8 cellular contexts compared by ENCODE assay signal in genomic region chr22:36180038-36180880, GRCh38. TPM values are rescaled to one million over a fixed set of nuclear protein-coding genes. Genes with fewer than 3 reads are reported as not detected.
DNase-seq lines count a peak whose midpoint lies in the region; ATAC-seq, FAIRE-seq and TF ChIP-seq lines count a peak whose summit lies in the region.

No MANE protein-coding gene starts in this region.

- 38% methylated on average over 22 of the region's 22 CpGs for WGBS in GM12878 (ENCODE audit: insufficient coverage, insufficient replicate concordance, low lambda C conversion rate, missing lambda C conversion rate)
- WGBS in spleen, 5 donors, result 50 to 58% (median 54%) methylated on average over 10 to 22 of the region's 22 CpGs

- POLR2A ChIA-PET in GM12878 (lab: Charles Lee), result no interaction called here

- FAIRE-seq in GM12878 (lab: Jason Lieb, UNC), result peak; percentile 93

- H4K20me1 ChIP-seq in GM12878 (ENCODE audit: control insufficient read depth, insufficient read depth), result no peaks in the 10 kb centered on the region

- H3K36me3 ChIP-seq in GM12878 (ENCODE audit: control insufficient read depth in 2 of 2, insufficient read depth in 2 of 2, low read length in 1 of 2) (no peaks in the 10 kb centered on the region), spleen (no peaks in the 10 kb centered on the region)

- no peaks in the 10 kb centered on the region for H3K79me2 ChIP-seq in GM12878 (ENCODE audit: control insufficient read depth, insufficient read depth, low read length)

- no peak overlapping the region for H3K9ac ChIP-seq in GM12878 (ENCODE audit: control insufficient read depth, insufficient read depth, low read length)

- no peak for TF ChIP-seq EP300 in GM12878 (IDR thresholded peaks at IDR 0.05; ENCODE audit: borderline replicate concordance in 1 of 2, control insufficient read depth in 1 of 2, low read depth in 2 of 2, low read length in 2 of 2)

- no peaks in the 10 kb centered on the region for H3K9me3 ChIP-seq in GM12878 (replicated peaks; ENCODE audit: control insufficient read depth, insufficient read depth, low read length)
- no peaks in the 10 kb centered on the region for H3K9me3 ChIP-seq in spleen

- TF ChIP-seq POLR2A in GM12878 (IDR thresholded peaks at IDR 0.05; ENCODE audit: low read depth, low read length) (no peak), spleen (IDR thresholded peaks at IDR 0.05) (no peak)

- ATAC-seq in GM12878 (peak; percentile 100), GM19324 (IDR thresholded peaks at IDR 0.05; ENCODE audit: low FRiP score, unreplicated experiment) (no peak)

- H2AFZ ChIP-seq in GM12878 (ENCODE audit: control insufficient read depth, low read depth, low read length), result peak overlapping the region; percentile 24; the same call in 1 of the 2 replicates

- no peak overlapping the region for H3K4me2 ChIP-seq in GM12878 (ENCODE audit: control insufficient read depth, insufficient read depth)

- H3K27ac ChIP-seq in GM12878 (ENCODE audit: control insufficient read depth, insufficient read depth), result no peak overlapping the region
- H3K27ac ChIP-seq in spleen, result no peak overlapping the region

- intact Hi-C loops in GM12878 (cut with micrococcal nuclease; ENCODE audit: unreplicated experiment), result loop anchor here (1.0 kb wide), 1 partner anchor 35 kb away; no protein-coding TSS in a partner anchor
- intact Hi-C loops in spleen (cut with DNase I; ENCODE audit: low total_unique reads), result loop anchor here (10.0 kb wide), 1 partner anchor 305 kb away; the partner anchor contains the start of gene TXN2

- no peaks in the 10 kb centered on the region for H3K27me3 ChIP-seq in GM12878 (replicated peaks in 1 of 2; ENCODE audit: control insufficient read depth in 2 of 2, insufficient read depth in 2 of 2, low read length in 1 of 2)
- H3K27me3 ChIP-seq in spleen (replicated peaks in 1 of 7), result no peaks in the 10 kb centered on the region

- TF ChIP-seq RAD21 in GM12878 (IDR thresholded peaks at IDR 0.05; ENCODE audit: insufficient read depth, low read depth, low read length), result peak; percentile 86

- CTCF ChIA-PET in GM12878 (lab: Yijun Ruan, JAX), result interaction anchor here (0.6 to 7.4 kb wide), 21 partner anchors 9 to 249 kb away, joined by 3 to 150 read pairs (median 5); partner anchors contain the start of genes APOL2 and APOL3

- BruUV-seq in GM12878 (replicated peaks; lab: Mats Ljungman, UMichigan), result no TSS peak

- peak; percentile 86 for DNase-seq in ELF-1 (ENCODE audit: low read depth, low spot score)
- DNase-seq in UCSD-AML1 (lab: John Stamatoyannopoulos, UW; ENCODE audit: unreplicated experiment), result peak; percentile 73
- DNase-seq in GM12878 (ENCODE audit: low read depth, low spot score), result no peak
- peak; percentile 62 for DNase-seq in iPS DF 4.7 (ENCODE audit: extremely low read depth, low spot score)
- peak; percentile 95 for DNase-seq in spleen
- DNase-seq in NCI-H2107 treated with DMSO at 0.1 percent for 48 hours (lab: John Stamatoyannopoulos, UW; ENCODE audit: unreplicated experiment), result no peak

- SMC1A ChIA-PET in GM12878 (lab: Charles Lee; ENCODE audit: uncharacterized antibody, unreplicated experiment), result interaction anchor here (0.7 to 11.2 kb wide), 11 partner anchors 19 to 249 kb away, joined by 3 to 154 read pairs (median 3); partner anchors contain the start of genes APOL3 and APOL4

- RAD21 ChIA-PET in GM12878 (lab: Charles Lee; ENCODE audit: unreplicated experiment), result interaction anchor here (1.4 to 5.0 kb wide), 6 partner anchors 19 to 327 kb away, joined by 3 to 71 read pairs (median 8); partner anchors contain the start of genes APOL3 and FOXRED2

- H3K4me1 ChIP-seq in GM12878 (ENCODE audit: control insufficient read depth, insufficient read depth, low read length) (no peaks in the 10 kb centered on the region), spleen (peaks cover 0 to 15% (median 12%) of the 10 kb centered on the region in 6 donors)

- H3K4me3 ChIP-seq in GM12878, result no peak overlapping the region
- no peak overlapping the region for H3K4me3 ChIP-seq in spleen

- in situ Hi-C loops in GM12878 (cut with MboI), result loop anchor here (5.0 kb wide), 1 partner anchor 38 kb away; no protein-coding TSS in a partner anchor

- peak; percentile 74 for TF ChIP-seq CTCF in LNCAP (IDR thresholded peaks at IDR 0.05)
- TF ChIP-seq CTCF in GM12878 (IDR thresholded peaks at IDR 0.05 in 2 of 3, conservative IDR thresholded peaks at IDR 0.05 in 1 of 3; ENCODE audit: control insufficient read depth in 2 of 3, extremely low read depth in 1 of 3, insufficient read depth in 1 of 3, low read depth in 3 of 3, low read length in 3 of 3), result peak; percentile 90 to 91 (median 91)
- TF ChIP-seq CTCF in spleen (IDR thresholded peaks at IDR 0.05 in 8 of 11, conservative IDR thresholded peaks at IDR 0.05 in 3 of 11), result peak; percentile 68 to 94 (median 90)

TF ChIP-seq in GM12878, 131 proteins besides CTCF, POLR2A, EP300 and RAD21 (continues in another document):
- TF ChIP-seq CEBPB (IDR thresholded peaks at IDR 0.05; ENCODE audit: borderline replicate concordance in 1 of 2, low read depth in 2 of 2, low read length in 2 of 2) (no peak), USF2 (IDR thresholded peaks at IDR 0.05; ENCODE audit: borderline replicate concordance, low read depth, low read length) (no peak)

RNA-seq across cellular contexts. Expression of gene APOL3, which starts 19.7 kb away (rescaled TPM):
- total RNA-seq in GM12878 (2013; cell fraction: nucleolus; rRNA removed), result 65.5 and 77.0 TPM in 2 replicates
- 66.8 and 66.9 TPM in 2 replicates for total RNA-seq in GM12878 (2014; rRNA removed)
- 51.7 and 53.4 TPM in 2 replicates for total RNA-seq in GM12878 (2014; rRNA removed; fragmentation: Illumina TruSeq; extraction: Trizol)
- 50.6 and 56.9 TPM in 2 replicates for total RNA-seq in GM12878 (2021)
- polyA plus RNA-seq in GM12878 (2011; ENCODE audit: low read depth), result 23.9 TPM
- 48.6 and 52.4 TPM in 2 replicates for polyA plus RNA-seq in GM12878 (2011; rRNA removed)
- 58.4 and 58.6 TPM in 2 replicates for polyA plus RNA-seq in GM12878 (2011; cell fraction: cytosol; rRNA removed)
- polyA plus RNA-seq in GM12878 (2011; cell fraction: nucleus; rRNA removed), result 53.1 and 75.8 TPM in 2 replicates
- polyA plus RNA-seq in GM12878 (2012), result 27.5 and 31.6 TPM in 2 replicates
- 62.4 and 63.1 TPM in 2 replicates for polyA plus RNA-seq in GM12878 (2014; fragmentation: Illumina TruSeq; extraction: Trizol)
- 10 to 100 TPM in 1 of 2 experiments, 1 to 10 TPM in 1; 6.9 to 33.7 TPM for polyA plus RNA-seq in GM12878 (2014; fragmentation: Nextera tagmentation; extraction: Ambion mirVana)
- polyA plus RNA-seq in GM12878 (2014; rRNA removed), result 42.9 and 44.5 TPM in 2 replicates
- 10 to 100 TPM; 21.1 to 23.3 TPM for polyA plus RNA-seq in GM12878 (2016; fragmentation: Nextera tagmentation; extraction: Ambion mirVana)
- 72.4 and 88.2 TPM in 2 replicates for polyA minus RNA-seq in GM12878 (2011; rRNA and poly(A)+ RNA removed)
- polyA minus RNA-seq in GM12878 (2011; cell fraction: cytosol; rRNA and poly(A)+ RNA removed), result 19.2 and 22.1 TPM in 2 replicates
- 28.0 and 35.9 TPM in 2 replicates for polyA minus RNA-seq in GM12878 (2011; cell fraction: nucleus; rRNA and poly(A)+ RNA removed)
- total RNA-seq in spleen, result 100 to 1,000 TPM in 5 of 7 donors, 10 to 100 TPM in 2; 82.7 to 146 (median 119) TPM
- polyA plus RNA-seq in spleen, result 10 to 100 TPM; 32.6 to 88.3 (median 49.9) TPM

RNA-seq across cellular contexts. Expression of gene APOL4, which starts 21.4 kb away (rescaled TPM):
- total RNA-seq in GM12878 (2013; cell fraction: nucleolus; rRNA removed), result not detected in 2 replicates
- not detected in 2 replicates for total RNA-seq in GM12878 (2014; rRNA removed)
- not detected in 2 replicates for total RNA-seq in GM12878 (2014; rRNA removed; fragmentation: Illumina TruSeq; extraction: Trizol)
- 0.13 TPM in 1 of 2 replicates, not detected in the other for total RNA-seq in GM12878 (2021)
- 0.09 TPM for polyA plus RNA-seq in GM12878 (2011; ENCODE audit: low read depth)
- polyA plus RNA-seq in GM12878 (2011; rRNA removed), result not detected in 2 replicates
- not detected in 2 replicates for polyA plus RNA-seq in GM12878 (2011; cell fraction: cytosol; rRNA removed)
- 0.04 and 0.09 TPM in 2 replicates for polyA plus RNA-seq in GM12878 (2011; cell fraction: nucleus; rRNA removed)
- 0.13 TPM in 1 of 2 replicates, not detected in the other for polyA plus RNA-seq in GM12878 (2012)
- 0.13 and 0.24 TPM in 2 replicates for polyA plus RNA-seq in GM12878 (2014; fragmentation: Illumina TruSeq; extraction: Trizol)
- polyA plus RNA-seq in GM12878 (2014; fragmentation: Nextera tagmentation; extraction: Ambion mirVana), result not detected
- 0.03 and 0.22 TPM in 2 replicates for polyA plus RNA-seq in GM12878 (2014; rRNA removed)
- under 1 TPM in 1 of 2 experiments, not detected in 1; 0.19 TPM for polyA plus RNA-seq in GM12878 (2016; fragmentation: Nextera tagmentation; extraction: Ambion mirVana)
- polyA minus RNA-seq in GM12878 (2011; rRNA and poly(A)+ RNA removed), result 0.26 TPM in 1 of 2 replicates, not detected in the other
- not detected in 2 replicates for polyA minus RNA-seq in GM12878 (2011; cell fraction: cytosol; rRNA and poly(A)+ RNA removed)
- not detected in 2 replicates for polyA minus RNA-seq in GM12878 (2011; cell fraction: nucleus; rRNA and poly(A)+ RNA removed)
- total RNA-seq in spleen, result 10 to 100 TPM in 2 of 7 donors, 1 to 10 TPM in 4, not detected in 1; 2.5 to 14.4 (median 4.9) TPM
- 1 to 10 TPM; 3.0 to 4.0 (median 3.9) TPM for polyA plus RNA-seq in spleen

RNA-seq across cellular contexts. Expression of gene APOL2, which starts 59.1 kb away (rescaled TPM):
- 49.8 and 51.5 TPM in 2 replicates for total RNA-seq in GM12878 (2013; cell fraction: nucleolus; rRNA removed)
- total RNA-seq in GM12878 (2014; rRNA removed) (25.1 and 26.6 TPM in 2 replicates), GM12878 (2014; rRNA removed; fragmentation: Illumina TruSeq; extraction: Trizol) (27.0 and 27.3 TPM in 2 replicates), GM12878 (2021) (29.0 and 32.9 TPM in 2 replicates), spleen (10 to 100 TPM; 53.2 to 77.2 (median 59.3) TPM)
- polyA plus RNA-seq in GM12878 (2011; ENCODE audit: low read depth), result 33.3 TPM
- polyA plus RNA-seq in GM12878 (2011; rRNA removed) (32.6 and 39.9 TPM in 2 replicates), GM12878 (2014; fragmentation: Illumina TruSeq; extraction: Trizol) (22.3 and 24.9 TPM in 2 replicates), GM12878 (2014; fragmentation: Nextera tagmentation; extraction: Ambion mirVana) (10 to 100 TPM in 1 of 2 experiments, 1 to 10 TPM in 1; 4.4 to 14.7 TPM), GM12878 (2014; rRNA removed) (26.9 and 27.4 TPM in 2 replicates), GM12878 (2016; fragmentation: Nextera tagmentation; extraction: Ambion mirVana) (10 to 100 TPM; 12.3 to 13.7 TPM), spleen (10 to 100 TPM; 16.0 to 35.0 (median 20.2) TPM)
- 46.3 and 57.5 TPM in 2 replicates for polyA plus RNA-seq in GM12878 (2011; cell fraction: cytosol; rRNA removed)
- polyA plus RNA-seq in GM12878 (2011; cell fraction: nucleus; rRNA removed), result 60.3 and 68.3 TPM in 2 replicates
- 50.1 and 55.3 TPM in 2 replicates for polyA plus RNA-seq in GM12878 (2012)
- 65.0 and 103 TPM in 2 replicates for polyA minus RNA-seq in GM12878 (2011; rRNA and poly(A)+ RNA removed)
- 17.5 and 18.0 TPM in 2 replicates for polyA minus RNA-seq in GM12878 (2011; cell fraction: cytosol; rRNA and poly(A)+ RNA removed)
- polyA minus RNA-seq in GM12878 (2011; cell fraction: nucleus; rRNA and poly(A)+ RNA removed), result 14.6 and 21.5 TPM in 2 replicates

Comparison
In these comparisons a context has a peak if more than half of its experiments do, and no peak if none do; other contexts are left out.
1. DNase-seq: peak in ELF-1 (single experiment), UCSD-AML1 (single experiment), iPS DF 4.7 (single experiment) and spleen (single experiment); none in GM12878 (single experiment) and NCI-H2107 treated with DMSO at 0.1 percent for 48 hours (single experiment).
2. Peak in every context shown above with its lines, with median percentiles within 50 percentile points of each other: CTCF ChIP-seq.